Comparison of ENCODE assay signal across 1 cellular context in genomic region chr9:130824079-130824478, GRCh38.
TF ChIP-seq lines count a peak whose summit lies in the region.

No MANE protein-coding gene starts in this region.

TF ChIP-seq in SK-N-SH, 30 proteins besides CTCF, POLR2A, EP300 and RAD21:
- TF ChIP-seq, protein P1, sequence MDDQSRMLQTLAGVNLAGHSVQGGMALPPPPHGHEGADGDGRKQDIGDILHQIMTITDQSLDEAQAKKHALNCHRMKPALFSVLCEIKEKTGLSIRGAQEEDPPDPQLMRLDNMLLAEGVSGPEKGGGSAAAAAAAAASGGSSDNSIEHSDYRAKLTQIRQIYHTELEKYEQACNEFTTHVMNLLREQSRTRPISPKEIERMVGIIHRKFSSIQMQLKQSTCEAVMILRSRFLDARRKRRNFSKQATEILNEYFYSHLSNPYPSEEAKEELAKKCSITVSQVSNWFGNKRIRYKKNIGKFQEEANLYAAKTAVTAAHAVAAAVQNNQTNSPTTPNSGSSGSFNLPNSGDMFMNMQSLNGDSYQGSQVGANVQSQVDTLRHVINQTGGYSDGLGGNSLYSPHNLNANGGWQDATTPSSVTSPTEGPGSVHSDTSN (IDR thresholded peaks at IDR 0.05): no peak
- TF ChIP-seq CHD2 (IDR thresholded peaks at IDR 0.05; ENCODE audit: low read length, partially characterized antibody) (no peak), EZH2phosphoT487 (IDR thresholded peaks at IDR 0.05; ENCODE audit: borderline replicate concordance, low read depth) (no peak), TEAD4 (IDR thresholded peaks at IDR 0.05; ENCODE audit: borderline replicate concordance, insufficient read depth) (no peak), MAX (IDR thresholded peaks at IDR 0.05; ENCODE audit: low read depth) (no peak), ELF1 (IDR thresholded peaks at IDR 0.05) (no peak), USF1 (IDR thresholded peaks at IDR 0.05; ENCODE audit: borderline replicate concordance, low read depth) (no peak), MEF2A (IDR thresholded peaks at IDR 0.05; ENCODE audit: borderline replicate concordance, low read depth) (no peak), JUND (IDR thresholded peaks at IDR 0.05) (no peak), SIN3A (IDR thresholded peaks at IDR 0.05; ENCODE audit: borderline replicate concordance, low read depth, low read length) (no peak), TCF12 (IDR thresholded peaks at IDR 0.05) (no peak), FOSL2 (IDR thresholded peaks at IDR 0.05; ENCODE audit: borderline replicate concordance, low read depth) (no peak), RXRA (IDR thresholded peaks at IDR 0.05; ENCODE audit: borderline replicate concordance, low read depth) (no peak)
- TF ChIP-seq, protein P2, sequence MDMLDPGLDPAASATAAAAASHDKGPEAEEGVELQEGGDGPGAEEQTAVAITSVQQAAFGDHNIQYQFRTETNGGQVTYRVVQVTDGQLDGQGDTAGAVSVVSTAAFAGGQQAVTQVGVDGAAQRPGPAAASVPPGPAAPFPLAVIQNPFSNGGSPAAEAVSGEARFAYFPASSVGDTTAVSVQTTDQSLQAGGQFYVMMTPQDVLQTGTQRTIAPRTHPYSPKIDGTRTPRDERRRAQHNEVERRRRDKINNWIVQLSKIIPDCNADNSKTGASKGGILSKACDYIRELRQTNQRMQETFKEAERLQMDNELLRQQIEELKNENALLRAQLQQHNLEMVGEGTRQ (IDR thresholded peaks at IDR 0.05; ENCODE audit: borderline replicate concordance, low read depth, low read length): no peak
